Comparison of ENCODE assay signal across 14 cellular contexts in genomic region chr2:177680866-177681358, GRCh38.
DNase-seq lines count a peak whose midpoint lies in the region; TF ChIP-seq lines count a peak whose summit lies in the region.
"Had no signal": no experiment of that assay in that cellular context is flagged by ENCODE, and none has a peak within 500 bp of the region (broad histone marks: within the 10 kb centered on the region; RNA-seq: fewer than 3 reads in every experiment).

No MANE protein-coding gene starts in this region.

- no peak for TF ChIP-seq CTCF in HEK293 (tag by site-specific recombination; IDR thresholded peaks at IDR 0.05)
- TF ChIP-seq CTCF in esophagus muscularis mucosa (IDR thresholded peaks at IDR 0.05) = no peak

- TF ChIP-seq EP300 in esophagus muscularis mucosa (IDR thresholded peaks at IDR 0.05) = no peak

- H3K27me3 ChIP-seq in neuron (ENCODE audit: insufficient read depth, low read length) = no peaks in the 10 kb centered on the region
- peaks cover 0 to 9% (median 0%) of the 10 kb centered on the region in 4 donors for H3K27me3 ChIP-seq in esophagus muscularis mucosa
- H3K27me3 ChIP-seq: BLaER1 had no signal

- H2AFZ ChIP-seq in neuron (ENCODE audit: low read depth, low read length) = peak overlapping the region; percentile 27
- H2AFZ ChIP-seq: GM23338 had no signal

- WGBS in esophagus muscularis mucosa = 90% methylated on average over 1 of the region's 1 CpG

- no peak for TF ChIP-seq POLR2A in esophagus muscularis mucosa (IDR thresholded peaks at IDR 0.05; ENCODE audit: low read depth)

- H3K36me3 ChIP-seq in HEK293 (ENCODE audit: control insufficient read depth in 2 of 2, insufficient read depth in 1 of 2, low read length in 2 of 2) (no peaks in the 10 kb centered on the region), neuron (ENCODE audit: insufficient read depth, low read length) (no peaks in the 10 kb centered on the region), esophagus muscularis mucosa (no peaks in the 10 kb centered on the region)
- H3K36me3 ChIP-seq: BLaER1 had no signal

- H3K27ac ChIP-seq in HEK293 (ENCODE audit: extremely low read depth, low read depth, low read length) (no peak overlapping the region), esophagus muscularis mucosa (replicated peaks in 1 of 4) (no peak overlapping the region)
- H3K27ac ChIP-seq: BLaER1, HL-60 had no signal

- POLR2A ChIA-PET in HEK293 (lab: Yijun Ruan, JAX) = no interaction called here

- H3K4me1 ChIP-seq in HEK293 (ENCODE audit: control insufficient read depth, insufficient read depth, low read length) (no peaks in the 10 kb centered on the region), neuron (ENCODE audit: insufficient read depth, low read length) (peaks cover 11% of the 10 kb centered on the region), esophagus muscularis mucosa (peaks cover 0 to 6% (median 0%) of the 10 kb centered on the region in 4 donors)

- DNase-seq in G401 (ENCODE audit: low spot score) (peak; percentile 27), cerebellar cortex (ENCODE audit: low spot score) (peak; percentile 55), esophagus muscularis mucosa (ENCODE audit: extremely low spot score) (no peak), HCEC 1CT (no peak), LoVo (ENCODE audit: low spot score) (no peak)
- DNase-seq: 8988T; CD4-positive, alpha-beta memory T cell; DMS79 treated with DMSO at 0.1 percent for 48 hours; GDM1 had no signal

- H3K9me3 ChIP-seq in HEK293 (ENCODE audit: control insufficient read depth, insufficient read depth, low read depth, low read length) (no peaks in the 10 kb centered on the region), neuron (ENCODE audit: low read length) (no peaks in the 10 kb centered on the region), esophagus muscularis mucosa (no peaks in the 10 kb centered on the region)
- H3K9me3 ChIP-seq: BLaER1 had no signal

- no peak overlapping the region for H3K4me3 ChIP-seq in HEK293 (ENCODE audit: low read depth, low read length)
- no peak overlapping the region for H3K4me3 ChIP-seq in neuron (ENCODE audit: low read length)
- H3K4me3 ChIP-seq in esophagus muscularis mucosa = no peak overlapping the region
- H3K4me3 ChIP-seq: BLaER1, GM23338 had no signal

- intact Hi-C loops in esophagus muscularis mucosa (cut with DNase I) = no loop called here

- in situ Hi-C loops in G401 (cut with HindIII; ENCODE audit: low sequenced_read_pairs) = no loop called here

- CTCF ChIA-PET in HEK293 (lab: Yijun Ruan, JAX) = no interaction called here

TF ChIP-seq in HEK293, 187 proteins besides CTCF, POLR2A, EP300 and RAD21 (continues in another document):
- TF ChIP-seq ZNF2 (tag by site-specific recombination; IDR thresholded peaks at IDR 0.05) (no peak), ZNF146 (tag by site-specific recombination; IDR thresholded peaks at IDR 0.05) (no peak), ZNF514 (tag by site-specific recombination; IDR thresholded peaks at IDR 0.05) (no peak), FEZF1 (tag by site-specific recombination; IDR thresholded peaks at IDR 0.05) (peak; percentile 49), ZNF585B (tag by site-specific recombination; IDR thresholded peaks at IDR 0.05) (no peak), ZNF843 (tag by site-specific recombination; IDR thresholded peaks at IDR 0.05) (peak; percentile 39; the same call in 1 of the 2 replicates), ZSCAN23 (tag by site-specific recombination; IDR thresholded peaks at IDR 0.05) (no peak), PRDM6 (tag by site-specific recombination; IDR thresholded peaks at IDR 0.05) (peak; percentile 95), ZFP69B (tag by site-specific recombination; IDR thresholded peaks at IDR 0.05) (no peak), ZNF792 (tag by site-specific recombination; IDR thresholded peaks at IDR 0.05) (no peak), ZBTB49 (tag by site-specific recombination; IDR thresholded peaks at IDR 0.05; ENCODE audit: low read depth) (no peak), ELK4 (IDR thresholded peaks at IDR 0.05; ENCODE audit: borderline replicate concordance, low read depth, low read length) (no peak)
- TF ChIP-seq, protein P1, sequence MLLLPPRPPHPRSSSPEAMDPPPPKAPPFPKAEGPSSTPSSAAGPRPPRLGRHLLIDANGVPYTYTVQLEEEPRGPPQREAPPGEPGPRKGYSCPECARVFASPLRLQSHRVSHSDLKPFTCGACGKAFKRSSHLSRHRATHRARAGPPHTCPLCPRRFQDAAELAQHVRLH (tag by site-specific recombination; IDR thresholded peaks at IDR 0.05) = no peak
- TF ChIP-seq, protein P2, sequence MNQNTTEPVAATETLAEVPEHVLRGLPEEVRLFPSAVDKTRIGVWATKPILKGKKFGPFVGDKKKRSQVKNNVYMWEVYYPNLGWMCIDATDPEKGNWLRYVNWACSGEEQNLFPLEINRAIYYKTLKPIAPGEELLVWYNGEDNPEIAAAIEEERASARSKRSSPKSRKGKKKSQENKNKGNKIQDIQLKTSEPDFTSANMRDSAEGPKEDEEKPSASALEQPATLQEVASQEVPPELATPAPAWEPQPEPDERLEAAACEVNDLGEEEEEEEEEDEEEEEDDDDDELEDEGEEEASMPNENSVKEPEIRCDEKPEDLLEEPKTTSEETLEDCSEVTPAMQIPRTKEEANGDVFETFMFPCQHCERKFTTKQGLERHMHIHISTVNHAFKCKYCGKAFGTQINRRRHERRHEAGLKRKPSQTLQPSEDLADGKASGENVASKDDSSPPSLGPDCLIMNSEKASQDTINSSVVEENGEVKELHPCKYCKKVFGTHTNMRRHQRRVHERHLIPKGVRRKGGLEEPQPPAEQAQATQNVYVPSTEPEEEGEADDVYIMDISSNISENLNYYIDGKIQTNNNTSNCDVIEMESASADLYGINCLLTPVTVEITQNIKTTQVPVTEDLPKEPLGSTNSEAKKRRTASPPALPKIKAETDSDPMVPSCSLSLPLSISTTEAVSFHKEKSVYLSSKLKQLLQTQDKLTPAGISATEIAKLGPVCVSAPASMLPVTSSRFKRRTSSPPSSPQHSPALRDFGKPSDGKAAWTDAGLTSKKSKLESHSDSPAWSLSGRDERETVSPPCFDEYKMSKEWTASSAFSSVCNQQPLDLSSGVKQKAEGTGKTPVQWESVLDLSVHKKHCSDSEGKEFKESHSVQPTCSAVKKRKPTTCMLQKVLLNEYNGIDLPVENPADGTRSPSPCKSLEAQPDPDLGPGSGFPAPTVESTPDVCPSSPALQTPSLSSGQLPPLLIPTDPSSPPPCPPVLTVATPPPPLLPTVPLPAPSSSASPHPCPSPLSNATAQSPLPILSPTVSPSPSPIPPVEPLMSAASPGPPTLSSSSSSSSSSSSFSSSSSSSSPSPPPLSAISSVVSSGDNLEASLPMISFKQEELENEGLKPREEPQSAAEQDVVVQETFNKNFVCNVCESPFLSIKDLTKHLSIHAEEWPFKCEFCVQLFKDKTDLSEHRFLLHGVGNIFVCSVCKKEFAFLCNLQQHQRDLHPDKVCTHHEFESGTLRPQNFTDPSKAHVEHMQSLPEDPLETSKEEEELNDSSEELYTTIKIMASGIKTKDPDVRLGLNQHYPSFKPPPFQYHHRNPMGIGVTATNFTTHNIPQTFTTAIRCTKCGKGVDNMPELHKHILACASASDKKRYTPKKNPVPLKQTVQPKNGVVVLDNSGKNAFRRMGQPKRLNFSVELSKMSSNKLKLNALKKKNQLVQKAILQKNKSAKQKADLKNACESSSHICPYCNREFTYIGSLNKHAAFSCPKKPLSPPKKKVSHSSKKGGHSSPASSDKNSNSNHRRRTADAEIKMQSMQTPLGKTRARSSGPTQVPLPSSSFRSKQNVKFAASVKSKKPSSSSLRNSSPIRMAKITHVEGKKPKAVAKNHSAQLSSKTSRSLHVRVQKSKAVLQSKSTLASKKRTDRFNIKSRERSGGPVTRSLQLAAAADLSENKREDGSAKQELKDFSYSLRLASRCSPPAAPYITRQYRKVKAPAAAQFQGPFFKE (tag by site-specific recombination; IDR thresholded peaks at IDR 0.05; ENCODE audit: borderline replicate concordance) = no peak

Comparison
In these comparisons a context has a peak if more than half of its experiments do, and no peak if none do; other contexts are left out.
1. DNase-seq: peak in G401 (single experiment) and cerebellar cortex (single experiment); none in esophagus muscularis mucosa (single experiment), HCEC 1CT (single experiment) and LoVo (single experiment).